In the genomic region with DNA sequence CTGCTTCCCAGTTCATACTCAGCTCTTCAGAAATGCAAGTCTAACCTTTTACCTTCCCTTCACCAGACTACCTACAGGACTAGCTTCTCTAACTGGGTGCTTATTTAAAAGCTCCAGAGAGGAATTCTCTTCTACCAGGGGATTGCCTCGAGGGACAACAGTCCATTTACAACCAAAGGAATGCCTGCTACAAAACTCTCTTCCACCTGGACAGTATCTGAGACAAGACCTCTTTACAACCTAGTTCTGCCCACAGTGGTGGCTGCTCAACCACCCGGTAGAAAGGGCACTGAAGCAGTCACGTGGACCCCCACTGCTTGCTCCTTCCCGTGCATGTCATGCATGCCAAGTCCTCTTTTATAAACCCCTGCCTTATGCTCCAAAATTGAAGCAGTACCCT, we compare ENCODE assay signal across 25 cellular contexts.
"Had no signal": no experiment of that assay in that cellular context is flagged by ENCODE, and none has a peak within 500 bp of the region (broad histone marks: within the 10 kb centered on the region; RNA-seq: fewer than 3 reads in every experiment).

No MANE protein-coding gene starts in this region.

- H3K27me3 ChIP-seq: colonic mucosa, esophagus squamous epithelium, gastrocnemius medialis, left lung had no signal

- H3K9me3 Mint-ChIP-seq: endodermal cell had no signal

- H3K36me3 ChIP-seq: colonic mucosa, esophagus squamous epithelium, gastrocnemius medialis, heart right ventricle, left lung, lower lobe of right lung had no signal

- H3K36me3 Mint-ChIP-seq: immature natural killer cell; naive thymus-derived CD4-positive, alpha-beta T cell had no signal

- H3K4me1 Mint-ChIP-seq: immature natural killer cell; naive thymus-derived CD4-positive, alpha-beta T cell had no signal

- H3K27ac ChIP-seq: colonic mucosa, epithelial cell of prostate, esophagus squamous epithelium, gastrocnemius medialis, heart right ventricle, left lung, lower lobe of right lung had no signal

- H3K4me1 ChIP-seq: colonic mucosa, esophagus squamous epithelium, gastrocnemius medialis, heart right ventricle, left lung, lower lobe of right lung had no signal

- H3K9me3 ChIP-seq: colonic mucosa, esophagus squamous epithelium, gastrocnemius medialis, heart right ventricle, lower lobe of right lung had no signal

- ATAC-seq: effector memory CD8-positive, alpha-beta T cell; esophagus mucosa; gastrocnemius medialis; heart right ventricle; left cardiac atrium; left lung; left ventricle myocardium superior; lower lobe of right lung; naive thymus-derived CD4-positive, alpha-beta T cell had no signal

- H3K4me3 Mint-ChIP-seq: dendritic cell treated with granulocyte-macrophage colony-stimulating factor and Interleukin-4, amounts not matched to agents 40 ng/mL and 50 ng/mL, for 4 days; effector memory CD8-positive, alpha-beta T cell; endodermal cell; immature natural killer cell; naive thymus-derived CD4-positive, alpha-beta T cell had no signal

- H3K4me3 ChIP-seq: colonic mucosa, esophagus squamous epithelium, gastrocnemius medialis, heart right ventricle, left lung, lower lobe of right lung had no signal

- DNase-seq: colonic mucosa; cortex of kidney; effector CD8-positive, alpha-beta T cell; effector memory CD8-positive, alpha-beta T cell; endodermal cell; erythroblast; esophagus squamous epithelium; foreskin fibroblast; foreskin melanocyte; gastrocnemius medialis; glutamatergic neuron; head of caudate nucleus; heart right ventricle; hippocampal formation; immature natural killer cell; left cardiac atrium; left lung; left ventricle myocardium superior; lower lobe of right lung; mesenchymal stem cell; midbrain; naive thymus-derived CD4-positive, alpha-beta T cell had no signal

- H3K27ac Mint-ChIP-seq: dendritic cell treated with granulocyte-macrophage colony-stimulating factor and Interleukin-4, amounts not matched to agents 40 ng/mL and 50 ng/mL, for 4 days; effector memory CD8-positive, alpha-beta T cell; endodermal cell; immature natural killer cell; naive thymus-derived CD4-positive, alpha-beta T cell had no signal

- H3K27me3 Mint-ChIP-seq: dendritic cell treated with granulocyte-macrophage colony-stimulating factor and Interleukin-4, amounts not matched to agents 40 ng/mL and 50 ng/mL, for 4 days; effector memory CD8-positive, alpha-beta T cell; naive thymus-derived CD4-positive, alpha-beta T cell had no signal
